3 cellular contexts compared by ENCODE assay signal in genomic region chr19:44221291-44221690, GRCh38. TPM values are rescaled to one million over a fixed set of nuclear protein-coding genes. Genes with fewer than 3 reads are reported as not detected.
"Had no signal": no experiment of that assay in that cellular context is flagged by ENCODE, and none has a peak within 500 bp of the region (broad histone marks: within the 10 kb centered on the region; RNA-seq: fewer than 3 reads in every experiment).

No MANE protein-coding gene starts in this region.

RNA-seq across cellular contexts. Expression of gene ZNF233, which starts 38.4 kb away (rescaled TPM):
- total RNA-seq: natural killer cell treated with Interleukin-12 subunit alpha and Interleukin-12 subunit beta and Interleukin-15 and Interleukin-18, amount 100 ng/mL, for 72 hours; right lobe of liver; smooth muscle cell had no signal
